Comparison of ENCODE assay signal across 18 cellular contexts in the genomic region with DNA sequence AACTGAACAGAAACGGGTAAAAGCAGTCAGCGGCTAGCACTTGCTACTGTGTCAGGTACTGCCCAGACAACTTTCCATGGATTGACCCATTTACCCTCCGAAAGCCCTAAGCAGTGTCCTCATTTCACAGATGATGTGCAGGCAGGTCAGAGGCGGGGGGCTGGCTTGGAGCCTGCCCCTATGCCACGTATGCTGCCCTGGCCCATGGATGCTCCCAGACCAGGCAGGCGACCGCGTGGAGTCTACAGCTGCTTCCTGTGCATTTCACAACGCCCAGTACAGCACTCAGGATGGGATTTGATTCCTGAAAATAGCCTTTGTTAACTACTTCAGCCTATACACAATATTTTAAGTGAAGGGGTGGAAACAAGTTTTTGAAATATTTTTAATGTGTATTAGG.
"Had no signal": no experiment of that assay in that cellular context is flagged by ENCODE, and none has a peak within 500 bp of the region (broad histone marks: within the 10 kb centered on the region; RNA-seq: fewer than 3 reads in every experiment).

No MANE protein-coding gene starts in this region.

- H2AFZ ChIP-seq: parathyroid adenoma had no signal

- H3K27ac ChIP-seq: brain microvascular endothelial cell, gastrocnemius medialis, parathyroid adenoma, tibial artery, uterus had no signal

- ATAC-seq: activated T-cell treated with anti-CD3 and anti-CD28 coated beads, Interleukin-2, amount 50 U/mL, for 4 hours; gastrocnemius medialis; naive thymus-derived CD8-positive, alpha-beta T cell had no signal

- H3K79me2 ChIP-seq: parathyroid adenoma had no signal

- H3K27me3 ChIP-seq: brain microvascular endothelial cell, gastrocnemius medialis, tibial artery, uterus had no signal

- H3K4me3 ChIP-seq: gastrocnemius medialis, tibial artery, uterus had no signal

- DNase-seq: activated CD4-positive, alpha-beta T cell treated with anti-CD3 and anti-CD28 coated beads, Interleukin-2, amount 50 U/mL, for 1 hour; activated CD4-positive, CD25-positive, alpha-beta regulatory T cell treated with anti-CD3 and anti-CD28 coated beads, Interleukin-2, amount 50 U/mL, for 72 hours; activated CD8-positive, alpha-beta memory T cell treated with anti-CD3 and anti-CD28 coated beads, Interleukin-2, amount 50 U/mL, for 4 hours; activated naive CD4-positive, alpha-beta T cell treated with anti-CD3 and anti-CD28 coated beads for 36 hours; activated T-cell treated with anti-CD3 and anti-CD28 coated beads, Interleukin-2, amount 50 U/mL, for 4 hours; aorta; brain microvascular endothelial cell; endodermal cell; gastrocnemius medialis; head of caudate nucleus; naive thymus-derived CD8-positive, alpha-beta T cell; stimulated activated CD4-positive, alpha-beta T cell treated with anti-CD3 and anti-CD28 coated beads, Interleukin-12 subunit alpha, Interleukin-12 subunit beta, amount 100 ng/mL, for 4 hours; stimulated activated CD4-positive, alpha-beta T cell treated with anti-CD3 and anti-CD28 coated beads, Interleukin-1b, Interleukin-23, amount 100 ng/mL, for 48 hours; stimulated activated CD8-positive, alpha-beta memory T cell treated with anti-CD3 and anti-CD28 coated beads, Interleukin-4, amount 100 ng/mL, for 48 hours; stimulated activated naive CD4-positive, alpha-beta T cell treated with Interleukin-2 at 50 U/mL for 16 hours; tibial artery; uterus had no signal

- H3K9me3 ChIP-seq: gastrocnemius medialis, tibial artery, uterus had no signal

- H3K9ac ChIP-seq: parathyroid adenoma had no signal

- H3K36me3 ChIP-seq: brain microvascular endothelial cell, gastrocnemius medialis, tibial artery, uterus had no signal

- H3K4me1 ChIP-seq: uterus had no signal
